1 cellular context compared by ENCODE assay signal in genomic region chr18:54224379-54225014, GRCh38.
TF ChIP-seq lines count a peak whose summit lies in the region.

MBD2 (minus strand) TSS chr18:54224669; CDS start chr18:54224559, 110 bp downstream.

TF ChIP-seq in GM12878, 131 proteins besides CTCF, POLR2A, EP300 and RAD21 (continued from another document and continues in another):
- TF ChIP-seq NKRF (conservative IDR thresholded peaks at IDR 0.05) = peak; percentile 63
- TF ChIP-seq ATF2 (IDR thresholded peaks at IDR 0.05; ENCODE audit: low read length) = no peak
- no peak for TF ChIP-seq MAX (IDR thresholded peaks at IDR 0.05; ENCODE audit: low read depth, low read length)
- no peak for TF ChIP-seq SRF (IDR thresholded peaks at IDR 0.05; ENCODE audit: low read depth in 2 of 2, low read length in 2 of 2)
- TF ChIP-seq EGR1 (IDR thresholded peaks at IDR 0.05; ENCODE audit: borderline replicate concordance in 1 of 2, low read depth in 2 of 2, low read length in 2 of 2) = peak in 1 of 2 experiments; percentile 70; a peak in 1 of 3 replicates
- peak; percentile 84; the same call in 1 of the 2 replicates for TF ChIP-seq RB1 (IDR thresholded peaks at IDR 0.05; ENCODE audit: borderline replicate concordance)
- no peak for TF ChIP-seq CBX5 (IDR thresholded peaks at IDR 0.05; ENCODE audit: low read depth)
- peak; percentile 80; the same call in 1 of the 2 replicates for TF ChIP-seq ZNF207 (IDR thresholded peaks at IDR 0.05; ENCODE audit: borderline replicate concordance)
- peak; percentile 15; the same call in 1 of the 2 replicates for TF ChIP-seq CREM (IDR thresholded peaks at IDR 0.05; ENCODE audit: low read depth)
- no peak for TF ChIP-seq YBX1 (IDR thresholded peaks at IDR 0.05)
- TF ChIP-seq PBX3 (IDR thresholded peaks at IDR 0.05; ENCODE audit: insufficient replicate concordance, low read depth, low read length) = no peak
- TF ChIP-seq ZNF217 (IDR thresholded peaks at IDR 0.05) = no peak
- peak; percentile 33 for TF ChIP-seq RELA (IDR thresholded peaks at IDR 0.05; ENCODE audit: borderline replicate concordance, partially characterized antibody)
- no peak for TF ChIP-seq MYB (IDR thresholded peaks at IDR 0.05; ENCODE audit: borderline replicate concordance, low read depth, low read length)
- peak; percentile 61 for TF ChIP-seq NR2C1 (IDR thresholded peaks at IDR 0.05)
- TF ChIP-seq IRF5 (IDR thresholded peaks at IDR 0.05; ENCODE audit: borderline replicate concordance) = no peak
- TF ChIP-seq ZNF384 (IDR thresholded peaks at IDR 0.05; ENCODE audit: borderline replicate concordance, low read depth, low read length) = no peak
- 0 out of 2 replicates have a peak, but pooled peaks have one; percentile 46 for TF ChIP-seq MLLT1 (IDR thresholded peaks at IDR 0.05)
- TF ChIP-seq TCF12 (IDR thresholded peaks at IDR 0.05; ENCODE audit: low read depth, low read length) = peak; percentile 49; the same call in 1 of the 2 replicates
- no peak for TF ChIP-seq EZH2 (IDR thresholded peaks at IDR 0.05; ENCODE audit: borderline replicate concordance, control insufficient read depth, low read depth, low read length)
- TF ChIP-seq SMAD1 (IDR thresholded peaks at IDR 0.05; ENCODE audit: low read depth, partially characterized antibody) = no peak
- TF ChIP-seq RAD51 (IDR thresholded peaks at IDR 0.05) = no peak
- no peak for TF ChIP-seq ZBTB33 (IDR thresholded peaks at IDR 0.05)
- TF ChIP-seq NBN (IDR thresholded peaks at IDR 0.05) = peak; percentile 40; the same call in 1 of the 2 replicates
- TF ChIP-seq HDGF (IDR thresholded peaks at IDR 0.05) = no peak
- TF ChIP-seq LARP7 (IDR thresholded peaks at IDR 0.05) = peak; percentile 67
- no peak for TF ChIP-seq CUX1 (IDR thresholded peaks at IDR 0.05; ENCODE audit: insufficient replicate concordance, low read depth, low read length)
- no peak for TF ChIP-seq ZNF592 (IDR thresholded peaks at IDR 0.05)
- peak; percentile 36; the same call in 1 of the 2 replicates for TF ChIP-seq NRF1 (conservative IDR thresholded peaks at IDR 0.05; ENCODE audit: low read depth, low read length)
- 0 out of 2 replicates have a peak, but pooled peaks have one; percentile 47 for TF ChIP-seq MEF2A (IDR thresholded peaks at IDR 0.05; ENCODE audit: insufficient read depth, low read depth, low read length)
- no peak; the same call in 1 of the 2 replicates for TF ChIP-seq NR2F1 (conservative IDR thresholded peaks at IDR 0.05)
- TF ChIP-seq RCOR1 (conservative IDR thresholded peaks at IDR 0.05; ENCODE audit: low read depth, low read length) = no peak
- peak; percentile 68 for TF ChIP-seq CREB1 (IDR thresholded peaks at IDR 0.05; ENCODE audit: low read depth)
